ENCODE assay signal across 2 cellular contexts in genomic region chr10:18421726-18422293, GRCh38.
TF ChIP-seq lines count a peak whose summit lies in the region.

No MANE protein-coding gene starts in this region.

TF ChIP-seq in IMR-90, 13 proteins besides CTCF, POLR2A, EP300 and RAD21:
- TF ChIP-seq FOS (IDR thresholded peaks at IDR 0.05; ENCODE audit: low read depth, low read length), result 0 out of 2 replicates have a peak, but pooled peaks have one; percentile 22
- 0 out of 2 replicates have a peak, but pooled peaks have one; percentile 26 for TF ChIP-seq BHLHE40 (IDR thresholded peaks at IDR 0.05; ENCODE audit: low read depth, low read length)
- no peak for TF ChIP-seq MXI1 (IDR thresholded peaks at IDR 0.05; ENCODE audit: borderline replicate concordance, low read depth, low read length)
- TF ChIP-seq MAZ (IDR thresholded peaks at IDR 0.05; ENCODE audit: borderline replicate concordance, low read depth, low read length), result no peak
- TF ChIP-seq ELK1 (IDR thresholded peaks at IDR 0.05; ENCODE audit: borderline replicate concordance, low read depth, low read length), result no peak
- TF ChIP-seq RFX5 (IDR thresholded peaks at IDR 0.05; ENCODE audit: low read depth, low read length), result no peak

TF ChIP-seq in GM12878, 131 proteins besides CTCF, POLR2A, EP300 and RAD21:
- TF ChIP-seq TCF12 (IDR thresholded peaks at IDR 0.05; ENCODE audit: low read depth, low read length) (no peak), SUPT20H (IDR thresholded peaks at IDR 0.05; ENCODE audit: borderline replicate concordance, control insufficient read depth, low read depth, low read length) (no peak), MTA2 (IDR thresholded peaks at IDR 0.05; ENCODE audit: low read depth) (no peak), BHLHE40 (IDR thresholded peaks at IDR 0.05; ENCODE audit: borderline replicate concordance in 1 of 2, low read depth in 2 of 2, low read length in 1 of 2) (peak in 1 of 2 experiments; percentile 15; a peak in 1 of 4 replicates), IKZF2 (IDR thresholded peaks at IDR 0.05) (no peak), PAX8 (IDR thresholded peaks at IDR 0.05) (no peak), NRF1 (conservative IDR thresholded peaks at IDR 0.05; ENCODE audit: low read depth, low read length) (no peak), RBBP5 (conservative IDR thresholded peaks at IDR 0.05) (no peak), ZBTB11 (CRISPR knock-in tag; IDR thresholded peaks at IDR 0.05) (no peak), SKIL (IDR thresholded peaks at IDR 0.05; ENCODE audit: low read depth, poor library complexity, severe bottlenecking) (peak; percentile 40), MLLT1 (IDR thresholded peaks at IDR 0.05) (0 out of 2 replicates have a peak, but pooled peaks have one; percentile 52), SMARCA5 (IDR thresholded peaks at IDR 0.05) (0 out of 2 replicates have a peak, but pooled peaks have one; percentile 23), ZNF687 (IDR thresholded peaks at IDR 0.05) (peak; percentile 25; the same call in 1 of the 2 replicates), GATAD2B (conservative IDR thresholded peaks at IDR 0.05; ENCODE audit: low read depth) (no peak)
